ENCODE assay signal across 8 cellular contexts in the genomic region with DNA sequence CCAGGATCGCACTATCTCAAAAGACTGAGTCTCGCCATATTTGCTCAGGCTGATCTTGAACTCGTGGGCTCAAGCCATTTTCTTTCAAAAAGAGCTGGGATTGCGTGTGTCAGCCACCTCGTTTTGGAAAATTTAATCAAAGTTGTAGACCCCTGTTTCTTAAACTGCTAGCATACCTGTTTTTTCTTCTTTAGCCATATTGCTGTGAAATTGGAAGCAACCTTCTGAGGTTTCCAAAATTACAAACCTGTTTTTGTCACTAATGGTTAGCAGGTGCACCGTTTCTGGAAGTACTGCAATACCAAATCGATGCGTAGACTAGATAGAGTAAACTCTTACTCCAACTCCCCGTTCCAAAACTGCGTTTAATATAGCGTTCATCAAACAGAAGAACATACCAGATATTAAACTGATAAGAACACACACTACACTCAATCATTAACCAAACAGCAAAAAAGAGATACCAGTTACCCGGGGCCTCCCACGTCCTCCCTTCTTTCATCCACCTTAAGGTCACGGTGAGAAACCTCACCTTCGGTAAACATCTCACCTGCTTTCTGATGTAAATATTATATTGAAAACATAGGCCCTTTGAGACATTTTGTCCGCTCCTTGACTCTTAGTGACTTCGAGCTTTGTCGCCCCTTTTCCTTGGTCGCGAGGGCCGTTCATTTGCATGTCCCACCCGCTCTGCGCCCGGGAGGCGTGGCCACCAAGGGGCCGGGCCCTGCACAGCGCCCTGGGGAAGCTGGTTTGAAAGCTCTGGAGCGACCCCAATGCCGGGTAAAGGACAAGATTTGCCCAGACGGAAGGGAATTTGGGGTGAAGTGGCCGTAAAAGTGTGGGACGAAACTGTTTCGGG. TPM values are rescaled to one million over a fixed set of nuclear protein-coding genes. Genes with fewer than 3 reads are reported as not detected.
DNase-seq lines count a peak whose midpoint lies in the region; ATAC-seq lines count a peak whose summit lies in the region.

Gene RNU2-63P, minus strand, starts transcription at position 462 of the 862 bp plus-strand sequence.

- H3K27me3 Mint-ChIP-seq in activated T-cell treated with anti-CD3 and anti-CD28 coated beads, Interleukin-2, amount 50 U/mL, for 72 hours (ENCODE audit: low read depth) = peaks cover 6% of the 10 kb centered on the region
- no peaks in the 10 kb centered on the region for H3K27me3 Mint-ChIP-seq in naive thymus-derived CD8-positive, alpha-beta T cell
- H3K27me3 Mint-ChIP-seq in stimulated activated naive B cell treated with anti-CD40 and anti-IgM and Interleukin-4, amounts not matched to agents 10 μg/mL and 1 μg/mL and 100 μg/mL, for 72 hours = peaks cover 0 to 4% of the 10 kb centered on the region in 2 donors

- peak; percentile 73 for DNase-seq in CMK (ENCODE audit: low read depth)
- peak in 73 of 76 experiments; percentile 18 to 91 (median 74) for DNase-seq in HUDEP-2 (lab: John Stamatoyannopoulos, UW; ENCODE audit: unreplicated experiment in 76 of 76)
- peak; percentile 46 for DNase-seq in OCI-M2 (lab: John Stamatoyannopoulos, UW; ENCODE audit: unreplicated experiment)
- peak; percentile 81 to 82 for DNase-seq in activated T-cell treated with anti-CD3 and anti-CD28 coated beads, Interleukin-2, amount 50 U/mL, for 72 hours
- peak; percentile 80 for DNase-seq in fibroblast of peridontal ligament (ENCODE audit: extremely low read depth)
- DNase-seq in naive thymus-derived CD8-positive, alpha-beta T cell = peak; percentile 58 to 95 (median 77)
- peak; percentile 84 for DNase-seq in stimulated activated naive B cell treated with anti-CD40 and anti-IgM and Interleukin-4, amounts not matched to agents 10 μg/mL and 1 μg/mL and 100 μg/mL, for 72 hours

- H3K36me3 Mint-ChIP-seq in activated T-cell treated with anti-CD3 and anti-CD28 coated beads, Interleukin-2, amount 50 U/mL, for 72 hours (ENCODE audit: insufficient read depth in 2 of 2) = no peaks in the 10 kb centered on the region
- H3K36me3 Mint-ChIP-seq in naive thymus-derived CD8-positive, alpha-beta T cell = no peaks in the 10 kb centered on the region
- H3K36me3 Mint-ChIP-seq in stimulated activated naive B cell treated with anti-CD40 and anti-IgM and Interleukin-4, amounts not matched to agents 10 μg/mL and 1 μg/mL and 100 μg/mL, for 72 hours = peaks cover 20 to 30% of the 10 kb centered on the region in 2 donors

- ATAC-seq in GM21367 (IDR thresholded peaks at IDR 0.05; ENCODE audit: unreplicated experiment) = peak; percentile 86
- ATAC-seq in activated T-cell treated with anti-CD3 and anti-CD28 coated beads, Interleukin-2, amount 50 U/mL, for 72 hours (replicated peaks in 1 of 2) = peak; percentile 77 to 79
- peak; percentile 85 to 88 for ATAC-seq in naive thymus-derived CD8-positive, alpha-beta T cell
- ATAC-seq in stimulated activated naive B cell treated with anti-CD40 and anti-IgM and Interleukin-4, amounts not matched to agents 10 μg/mL and 1 μg/mL and 100 μg/mL, for 72 hours (replicated peaks) = peak; percentile 80 to 84

- POLR2A ChIA-PET in naive thymus-derived CD8-positive, alpha-beta T cell (lab: Charles Lee) = interaction anchor here (0.6 to 1.2 kb wide), 4 partner anchors 20 to 524 kb away, joined by 3 to 6 read pairs (median 4); no protein-coding TSS in a partner anchor

- H3K4me1 Mint-ChIP-seq in activated T-cell treated with anti-CD3 and anti-CD28 coated beads, Interleukin-2, amount 50 U/mL, for 72 hours (ENCODE audit: low read depth) = peaks cover 20% of the 10 kb centered on the region
- peaks cover 10 to 25% (median 20%) of the 10 kb centered on the region in 4 donors for H3K4me1 Mint-ChIP-seq in naive thymus-derived CD8-positive, alpha-beta T cell
- peaks cover 16 to 41% of the 10 kb centered on the region in 2 donors for H3K4me1 Mint-ChIP-seq in stimulated activated naive B cell treated with anti-CD40 and anti-IgM and Interleukin-4, amounts not matched to agents 10 μg/mL and 1 μg/mL and 100 μg/mL, for 72 hours

- peak within 1 kb of the TSS; percentile 100 for H3K27ac Mint-ChIP-seq in activated T-cell treated with anti-CD3 and anti-CD28 coated beads, Interleukin-2, amount 50 U/mL, for 72 hours
- H3K27ac Mint-ChIP-seq in naive thymus-derived CD8-positive, alpha-beta T cell = peak within 1 kb of the TSS; percentile 97 to 100 (median 99)
- H3K27ac Mint-ChIP-seq in stimulated activated naive B cell treated with anti-CD40 and anti-IgM and Interleukin-4, amounts not matched to agents 10 μg/mL and 1 μg/mL and 100 μg/mL, for 72 hours = peak within 1 kb of the TSS; percentile 99

- H3K9me3 Mint-ChIP-seq in activated T-cell treated with anti-CD3 and anti-CD28 coated beads, Interleukin-2, amount 50 U/mL, for 72 hours = no peaks in the 10 kb centered on the region
- peaks cover 0 to 5% (median 0%) of the 10 kb centered on the region in 9 donors for H3K9me3 Mint-ChIP-seq in naive thymus-derived CD8-positive, alpha-beta T cell
- peaks cover 6% of the 10 kb centered on the region in 2 donors for H3K9me3 Mint-ChIP-seq in stimulated activated naive B cell treated with anti-CD40 and anti-IgM and Interleukin-4, amounts not matched to agents 10 μg/mL and 1 μg/mL and 100 μg/mL, for 72 hours

- peak within 1 kb of the TSS; percentile 98 to 99 for H3K4me3 Mint-ChIP-seq in activated T-cell treated with anti-CD3 and anti-CD28 coated beads, Interleukin-2, amount 50 U/mL, for 72 hours
- H3K4me3 Mint-ChIP-seq in naive thymus-derived CD8-positive, alpha-beta T cell = peak within 1 kb of the TSS; percentile 87 to 99 (median 98)
- H3K4me3 Mint-ChIP-seq in stimulated activated naive B cell treated with anti-CD40 and anti-IgM and Interleukin-4, amounts not matched to agents 10 μg/mL and 1 μg/mL and 100 μg/mL, for 72 hours = peak within 1 kb of the TSS; percentile 97 to 99

RNA-seq across cellular contexts. Expression of gene RNU2-63P, which starts in this region (rescaled TPM):
- total RNA-seq in activated T-cell treated with anti-CD3 and anti-CD28 coated beads, Interleukin-2, amount 50 U/mL, for 72 hours = 10 to 100 TPM; 11.0 to 22.2 TPM
- total RNA-seq in naive thymus-derived CD8-positive, alpha-beta T cell = 1 to 10 TPM; 3.5 to 3.7 TPM
- 1 to 10 TPM in 1 of 3 donors, not detected in 2; 8.5 TPM for polyA plus RNA-seq in naive thymus-derived CD8-positive, alpha-beta T cell

Comparison
In these comparisons a context has a peak if more than half of its experiments do, and no peak if none do; other contexts are left out.
1. Peak in every context shown above with its lines: DNase-seq and ATAC-seq.